2 cellular contexts compared by ENCODE assay signal in the genomic region with DNA sequence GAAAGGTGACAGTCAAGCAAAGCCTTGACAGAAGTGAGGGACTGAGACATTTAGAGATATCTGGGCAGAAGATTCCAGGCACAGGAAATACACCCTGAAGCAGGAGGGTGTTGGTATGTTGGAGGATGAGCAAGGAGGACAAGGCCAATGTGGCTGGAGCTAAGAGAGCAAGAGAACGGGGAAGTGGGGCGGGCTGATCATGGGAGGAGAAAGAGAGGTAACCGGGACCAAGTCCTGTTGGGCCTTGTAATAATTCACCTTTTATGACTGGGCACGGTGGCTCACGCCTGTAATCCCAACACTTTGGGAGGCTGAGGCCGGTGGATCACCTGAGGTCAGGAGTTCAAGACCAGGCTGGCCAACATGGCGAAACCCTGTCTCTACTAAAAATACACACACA. TPM values are rescaled to one million over a fixed set of nuclear protein-coding genes. Genes with fewer than 3 reads are reported as not detected.
"Had no signal": no experiment of that assay in that cellular context is flagged by ENCODE, and none has a peak within 500 bp of the region (broad histone marks: within the 10 kb centered on the region; RNA-seq: fewer than 3 reads in every experiment).

No MANE protein-coding gene starts in this region.

RNA-seq across cellular contexts. Expression of gene DLEC1, which starts 5.4 kb away (rescaled TPM):
- total RNA-seq: pulmonary artery endothelial cell had no signal

RNA-seq across cellular contexts. Expression of gene VILL, which starts 43.0 kb away (rescaled TPM):
- polyA plus RNA-seq: neural cell had no signal
